In the genomic region with DNA sequence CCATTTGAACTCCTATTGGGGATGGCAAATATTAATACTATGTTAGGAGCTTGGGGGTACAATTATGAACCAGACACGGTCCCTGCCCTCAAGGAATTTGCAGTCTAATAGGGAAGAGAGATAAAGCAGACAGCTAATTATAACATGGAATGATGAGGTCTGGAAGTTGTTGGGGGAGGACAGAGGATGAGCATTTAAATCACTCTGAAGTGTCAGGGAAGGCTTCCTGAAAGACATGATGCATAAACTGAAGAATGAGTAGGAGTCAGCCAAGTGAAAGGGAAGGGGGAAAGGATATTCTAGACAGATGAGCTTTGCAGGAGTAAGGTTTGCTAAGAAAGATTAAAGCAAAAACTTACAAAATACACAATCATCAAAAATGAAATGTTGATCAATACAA, we compare ENCODE assay signal across 1 cellular context.
A peak's percentile ranks its signal among the peaks of the same experiment; 100 is the strongest.
TF ChIP-seq lines count a peak whose summit lies in the region.

No MANE protein-coding gene starts in this region.

TF ChIP-seq in K562, 482 proteins besides CTCF, POLR2A, EP300 and RAD21:
- no peak for TF ChIP-seq ZNF324 (CRISPR knock-in tag; IDR thresholded peaks at IDR 0.05)
- no peak for TF ChIP-seq POLR2H (tag; IDR thresholded peaks at IDR 0.05; ENCODE audit: low read depth)
- TF ChIP-seq NR2C1 (IDR thresholded peaks at IDR 0.05), result no peak
- TF ChIP-seq NR2C1 (tag; IDR thresholded peaks at IDR 0.05), result no peak
- TF ChIP-seq CSDE1 (IDR thresholded peaks at IDR 0.05), result no peak
- TF ChIP-seq ZNF316 (IDR thresholded peaks at IDR 0.05), result peak; percentile 30; the same call in 1 of the 2 replicates
- TF ChIP-seq C11orf30 (IDR thresholded peaks at IDR 0.05; ENCODE audit: low read depth), result 0 out of 2 replicates have a peak, but pooled peaks have one; percentile 4
